ENCODE assay signal across 16 cellular contexts in the genomic region with DNA sequence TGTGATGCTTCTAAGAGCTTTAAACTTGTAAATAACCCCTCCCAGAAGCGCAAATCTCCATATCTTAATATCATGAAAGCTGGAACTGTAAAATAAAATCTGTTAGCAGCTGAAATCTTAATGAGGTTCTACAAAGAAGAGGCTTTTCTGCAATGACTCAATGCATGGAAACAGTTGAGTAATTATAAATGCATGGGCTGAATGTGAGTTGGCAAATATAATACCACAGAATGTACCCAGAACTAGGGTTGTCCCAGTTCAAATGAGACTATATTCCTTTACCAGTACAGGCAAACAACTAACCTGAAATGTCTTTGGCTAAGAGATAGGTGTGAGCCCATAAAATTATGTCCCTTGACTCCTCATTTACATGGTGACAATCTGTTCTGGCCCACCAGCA. TPM values are rescaled to one million over a fixed set of nuclear protein-coding genes. Genes with fewer than 3 reads are reported as not detected.
DNase-seq lines count a peak whose midpoint lies in the region; ATAC-seq and TF ChIP-seq lines count a peak whose summit lies in the region.
"Had no signal": no experiment of that assay in that cellular context is flagged by ENCODE, and none has a peak within 500 bp of the region (broad histone marks: within the 10 kb centered on the region; RNA-seq: fewer than 3 reads in every experiment).

No MANE protein-coding gene starts in this region.

- DNase-seq in HCEC 1CT (peak; percentile 72), amniotic epithelial cell (ENCODE audit: low read depth) (peak; percentile 60), fibroblast of the aortic adventitia (ENCODE audit: low read depth) (peak; percentile 44), NOMO-1 treated with dmso at 0.1 percent for 144 hours (lab: John Stamatoyannopoulos, UW; ENCODE audit: unreplicated experiment) (no peak), activated gamma-delta T cell (lab: John Stamatoyannopoulos, UW) (no peak)
- DNase-seq: activated CD4-positive, alpha-beta T cell treated with anti-CD3 and anti-CD28 coated beads for 36 hours; activated CD8-positive, alpha-beta memory T cell treated with anti-CD3 and anti-CD28 coated beads, Interleukin-2, amount 50 U/mL, for 4 hours; activated naive CD4-positive, alpha-beta T cell; NCI-H1694; pancreas had no signal

- no peak for TF ChIP-seq CTCF in fibroblast of the aortic adventitia (IDR thresholded peaks at IDR 0.05; ENCODE audit: insufficient read depth, low read length)

- ATAC-seq in HG03196 (IDR thresholded peaks at IDR 0.05; ENCODE audit: unreplicated experiment) (no peak), GM18520 (IDR thresholded peaks at IDR 0.05; ENCODE audit: unreplicated experiment) (no peak)
- ATAC-seq: activated CD4-positive, alpha-beta T cell treated with anti-CD3 and anti-CD28 coated beads for 36 hours had no signal

- no peak overlapping the region for H3K4me3 ChIP-seq in fibroblast of the aortic adventitia (ENCODE audit: low read depth, low read length)
- H3K4me3 ChIP-seq: body of pancreas, pancreas, SJSA1, tibial nerve had no signal

RNA-seq across cellular contexts. Expression of a gene that starts 52.9 kb away (rescaled TPM):
- total RNA-seq in fibroblast of the aortic adventitia (ENCODE audit: low replicate concordance) = 2.3 and 12.7 TPM in 2 replicates
- total RNA-seq: CD4-positive, CD25-positive, alpha-beta regulatory T cell had no signal

Comparison
In these comparisons a context has a peak if more than half of its experiments do, and no peak if none do; other contexts are left out.
1. DNase-seq: peak in HCEC 1CT (single experiment), amniotic epithelial cell (single experiment) and fibroblast of the aortic adventitia (single experiment); none in NOMO-1 treated with dmso at 0.1 percent for 144 hours (single experiment) and activated gamma-delta T cell (single experiment).